Comparison of ENCODE assay signal across 20 cellular contexts in genomic region chr13:29785978-29786377, GRCh38.
A peak's percentile ranks its signal among the peaks of the same experiment; 100 is the strongest.
DNase-seq lines count a peak whose midpoint lies in the region; ATAC-seq, FAIRE-seq and TF ChIP-seq lines count a peak whose summit lies in the region.
"Had no signal": no experiment of that assay in that cellular context is flagged by ENCODE, and none has a peak within 500 bp of the region (broad histone marks: within the 10 kb centered on the region; RNA-seq: fewer than 3 reads in every experiment).

No MANE protein-coding gene starts in this region.

- H3K4me3 ChIP-seq in Caco-2 (ENCODE audit: low read depth, low read length), result no peak overlapping the region
- H3K4me3 ChIP-seq in astrocyte (ENCODE audit: insufficient read depth, low read depth, low read length), result no peak overlapping the region
- H3K4me3 ChIP-seq in trophoblast cell (ENCODE audit: low read depth, low read length), result no peak overlapping the region
- H3K4me3 ChIP-seq: PC-9, SJSA1 had no signal

- H3K36me3 Mint-ChIP-seq in Caco-2 (ENCODE audit: insufficient read depth, unreplicated experiment), result peaks cover 6% of the 10 kb centered on the region
- H3K36me3 Mint-ChIP-seq in astrocyte (ENCODE audit: low read depth, unreplicated experiment), result no peaks in the 10 kb centered on the region

- H3K4me3 Mint-ChIP-seq in Caco-2 (ENCODE audit: unreplicated experiment), result no peak overlapping the region
- no peak overlapping the region for H3K4me3 Mint-ChIP-seq in astrocyte (ENCODE audit: unreplicated experiment)
- H3K4me3 Mint-ChIP-seq: H9 had no signal

- H3K27me3 ChIP-seq in Caco-2 (replicated peaks; ENCODE audit: control insufficient read depth, insufficient read depth, low read length) (no peaks in the 10 kb centered on the region), astrocyte (ENCODE audit: insufficient read depth, low read length) (no peaks in the 10 kb centered on the region), trophoblast cell (ENCODE audit: insufficient read depth, low read length) (no peaks in the 10 kb centered on the region)
- H3K27me3 ChIP-seq: SJSA1 had no signal

- H2BK120ac ChIP-seq in trophoblast cell (ENCODE audit: insufficient read depth, low read length, poor library complexity), result no peak overlapping the region

- no peak overlapping the region for H2BK5ac ChIP-seq in trophoblast cell (ENCODE audit: low read depth, low read length, poor library complexity)

- H3K27ac ChIP-seq in astrocyte (ENCODE audit: low read depth, low read length) (no peak overlapping the region), trophoblast cell (ENCODE audit: low read depth, low read length) (no peak overlapping the region)
- H3K27ac ChIP-seq: HL-60, PC-9, SJSA1 had no signal

- H4K91ac ChIP-seq in trophoblast cell (ENCODE audit: low read depth, low read length), result no peak overlapping the region

- H4K12ac ChIP-seq in trophoblast cell (ENCODE audit: low read depth, low read length), result no peak overlapping the region

- H3K27me3 Mint-ChIP-seq in Caco-2 (ENCODE audit: insufficient read depth, unreplicated experiment) (no peaks in the 10 kb centered on the region), astrocyte (ENCODE audit: low read depth, unreplicated experiment) (no peaks in the 10 kb centered on the region)

- H3K4me1 Mint-ChIP-seq in Caco-2 (ENCODE audit: low read depth, unreplicated experiment) (peaks cover 35% of the 10 kb centered on the region), astrocyte (ENCODE audit: low read depth, unreplicated experiment) (peaks cover 15% of the 10 kb centered on the region)

- H3K9me3 ChIP-seq in Caco-2 (no peaks in the 10 kb centered on the region), astrocyte (ENCODE audit: insufficient read depth, low read depth, low read length) (no peaks in the 10 kb centered on the region), trophoblast cell (ENCODE audit: insufficient read depth, low read depth, low read length) (no peaks in the 10 kb centered on the region)
- H3K9me3 ChIP-seq: SJSA1 had no signal

- TF ChIP-seq CTCF in Caco-2 (IDR thresholded peaks at IDR 0.05; ENCODE audit: insufficient read depth in 1 of 2, low read depth in 1 of 2, low read length in 1 of 2, severe bottlenecking in 1 of 2, unreplicated experiment in 1 of 2) (no peak), astrocyte (IDR thresholded peaks at IDR 0.05; ENCODE audit: insufficient read depth, low read depth, low read length) (no peak)

- no peak overlapping the region for H2AFZ ChIP-seq in astrocyte (ENCODE audit: low read depth, low read length)
- H2AFZ ChIP-seq in trophoblast cell (ENCODE audit: insufficient read depth, low read length, poor library complexity), result no peak overlapping the region
- H2AFZ ChIP-seq: PC-9 had no signal

- no peak overlapping the region for H3K23ac ChIP-seq in trophoblast cell (ENCODE audit: low read length)

- H3K9ac ChIP-seq in astrocyte (ENCODE audit: low read length) (no peak overlapping the region), trophoblast cell (ENCODE audit: low read length) (no peak overlapping the region)

- H3K79me1 ChIP-seq in trophoblast cell (ENCODE audit: low read length), result no peaks in the 10 kb centered on the region

- H4K20me1 ChIP-seq in astrocyte (ENCODE audit: insufficient read depth, low read length), result peaks cover 54% of the 10 kb centered on the region

- peak overlapping the region; percentile 86 for H3K4ac ChIP-seq in trophoblast cell (ENCODE audit: low read depth, low read length)

- POLR2A ChIA-PET in Caco-2 (lab: Charles Lee), result interaction anchor here (1.3 kb wide), 1 partner anchor 138 kb away, joined by 3 read pairs; no protein-coding TSS in a partner anchor

- H3K36me3 ChIP-seq in Caco-2 (ENCODE audit: control insufficient read depth, insufficient read depth, low read length), result no peaks in the 10 kb centered on the region; the same call in 1 of the 2 replicates
- H3K36me3 ChIP-seq in astrocyte (ENCODE audit: insufficient read depth, low read length), result no peaks in the 10 kb centered on the region
- H3K36me3 ChIP-seq in trophoblast cell (ENCODE audit: control insufficient read depth in 1 of 2, insufficient read depth in 2 of 2, low read length in 2 of 2), result no peaks in the 10 kb centered on the region
- H3K36me3 ChIP-seq: SJSA1 had no signal

- peak; percentile 9 for FAIRE-seq in astrocyte (lab: Jason Lieb, UNC)
- FAIRE-seq: GM12892 had no signal

- no peak overlapping the region for H2AK5ac ChIP-seq in trophoblast cell (ENCODE audit: low read length)

- no peak for DNase-seq in Caco-2
- no peak for DNase-seq in astrocyte (ENCODE audit: low read depth)
- DNase-seq in left lobe of liver (ENCODE audit: low spot score), result no peak
- no peak for DNase-seq in trophoblast cell
- no peak for DNase-seq in AG08395 (ENCODE audit: low spot score)
- DNase-seq: DMS 273 treated with DMSO at 0.1 percent for 48 hours, H9, KBM-7, NCI-H1436, NCI-H2029, NCI-H2171 treated with DMSO at 0.1 percent for 48 hours, NCI-H510A treated with DMSO at 0.1 percent for 48 hours, NCI-H82, PC-9, SW 1271 had no signal

- CTCF ChIA-PET in Caco-2 (lab: Charles Lee), result interaction anchor here (1.3 to 1.9 kb wide), 2 partner anchors 138 to 327 kb away, joined by 3 to 6 read pairs; no protein-coding TSS in a partner anchor

- no TSS peak for BruUV-seq in Caco-2 (replicated peaks; lab: Mats Ljungman, UMichigan)

- H3K9me3 Mint-ChIP-seq in Caco-2 (ENCODE audit: unreplicated experiment) (peaks cover 4% of the 10 kb centered on the region), astrocyte (ENCODE audit: unreplicated experiment) (no peaks in the 10 kb centered on the region)
- H3K9me3 Mint-ChIP-seq: H9 had no signal

- H4K8ac ChIP-seq in trophoblast cell (ENCODE audit: low read depth, low read length), result no peak overlapping the region

- no peak overlapping the region for H2BK12ac ChIP-seq in trophoblast cell (ENCODE audit: low read length)

- peak; percentile 17 for ATAC-seq in left lobe of liver
- ATAC-seq in GM18909 (IDR thresholded peaks at IDR 0.05; ENCODE audit: poor library complexity, unreplicated experiment), result no peak
- no peak for ATAC-seq in GM21786 (IDR thresholded peaks at IDR 0.05; ENCODE audit: unreplicated experiment)

- peak overlapping the region; percentile 57 for H3K27ac Mint-ChIP-seq in Caco-2 (ENCODE audit: unreplicated experiment)
- no peak overlapping the region for H3K27ac Mint-ChIP-seq in astrocyte (ENCODE audit: unreplicated experiment)

- H3K18ac ChIP-seq in trophoblast cell (ENCODE audit: low read length), result no peak overlapping the region

- H3K4me2 ChIP-seq in astrocyte (ENCODE audit: low read length), result no peak overlapping the region
- no peak overlapping the region for H3K4me2 ChIP-seq in trophoblast cell (ENCODE audit: low read length)
- H3K4me2 ChIP-seq: PC-9 had no signal

- intact Hi-C loops in Caco-2 (cut with micrococcal nuclease; ENCODE audit: unreplicated experiment), result loop anchor here (5.0 kb wide), 1 partner anchor 56 kb away; no protein-coding TSS in a partner anchor

- no peak overlapping the region for H3K14ac ChIP-seq in trophoblast cell (ENCODE audit: low read length)

- H3K4me1 ChIP-seq in Caco-2 (peaks cover 46% of the 10 kb centered on the region), astrocyte (ENCODE audit: insufficient read depth, low read length) (no peaks in the 10 kb centered on the region), trophoblast cell (ENCODE audit: control insufficient read depth in 1 of 2, insufficient read depth in 2 of 2, low read length in 2 of 2) (peaks cover 3 to 6% of the 10 kb centered on the region in 2 experiments)
- H3K4me1 ChIP-seq: SJSA1 had no signal

- H3K79me2 ChIP-seq in astrocyte (ENCODE audit: insufficient read depth, low read length) (peaks cover 83% of the 10 kb centered on the region), trophoblast cell (ENCODE audit: control insufficient read depth, insufficient read depth, low read length, poor library complexity) (peaks cover 3% of the 10 kb centered on the region)
